ENCODE assay signal across 19 cellular contexts in genomic region chr4:1521821-1522361, GRCh38.
"Had no signal": no experiment of that assay in that cellular context is flagged by ENCODE, and none has a peak within 500 bp of the region (broad histone marks: within the 10 kb centered on the region; RNA-seq: fewer than 3 reads in every experiment).

No MANE protein-coding gene starts in this region.

- H3K4me1 ChIP-seq: right lobe of liver had no signal

- H3K9me3 Mint-ChIP-seq: activated T-helper 2 cell treated with anti-CD3 and anti-CD28 coated beads, Interferon-gamma antibody, Interleukin-2, Interleukin-4, amounts not matched to agents 10 μg/mL and 5 μg/mL and 100 μg/mL, durations not matched to agents 14 hours and 24 hours and 36 hours; type B pancreatic cell had no signal

- H3K27ac Mint-ChIP-seq: activated naive CD4-positive, alpha-beta T cell treated with anti-CD3 and anti-CD28 coated beads, Interleukin-2, amount 50 U/mL, for 24 hours; activated T-helper 2 cell treated with anti-CD3 and anti-CD28 coated beads, Interferon-gamma antibody, Interleukin-2, Interleukin-4, amounts not matched to agents 10 μg/mL and 5 μg/mL and 100 μg/mL, durations not matched to agents 14 hours and 24 hours and 36 hours; naive B cell; progenitor cell of endocrine pancreas; T-cell; type B pancreatic cell had no signal

- H3K9me3 ChIP-seq: right lobe of liver, suprapubic skin had no signal

- H3K36me3 ChIP-seq: right lobe of liver, suprapubic skin, WERI-Rb-1 had no signal

- H3K27ac ChIP-seq: body of pancreas, right lobe of liver, suprapubic skin had no signal

- ATAC-seq: stimulated activated naive CD8-positive, alpha-beta T cell treated with anti-CD3 and anti-CD28 coated beads, Interleukin-15, Interleukin-2, amounts not matched to agents 100 U/mL and 50 U/mL, for 24 hours had no signal

- H3K4me3 ChIP-seq: body of pancreas had no signal

- DNase-seq: activated T-cell treated with anti-CD3 and anti-CD28 coated beads for 4 hours; central memory CD4-positive, alpha-beta T cell; cortex of kidney; effector CD8-positive, alpha-beta T cell; hippocampal formation; kidney glomerular epithelial cell; midbrain; naive B cell; T1000 had no signal
